In the genomic region with DNA sequence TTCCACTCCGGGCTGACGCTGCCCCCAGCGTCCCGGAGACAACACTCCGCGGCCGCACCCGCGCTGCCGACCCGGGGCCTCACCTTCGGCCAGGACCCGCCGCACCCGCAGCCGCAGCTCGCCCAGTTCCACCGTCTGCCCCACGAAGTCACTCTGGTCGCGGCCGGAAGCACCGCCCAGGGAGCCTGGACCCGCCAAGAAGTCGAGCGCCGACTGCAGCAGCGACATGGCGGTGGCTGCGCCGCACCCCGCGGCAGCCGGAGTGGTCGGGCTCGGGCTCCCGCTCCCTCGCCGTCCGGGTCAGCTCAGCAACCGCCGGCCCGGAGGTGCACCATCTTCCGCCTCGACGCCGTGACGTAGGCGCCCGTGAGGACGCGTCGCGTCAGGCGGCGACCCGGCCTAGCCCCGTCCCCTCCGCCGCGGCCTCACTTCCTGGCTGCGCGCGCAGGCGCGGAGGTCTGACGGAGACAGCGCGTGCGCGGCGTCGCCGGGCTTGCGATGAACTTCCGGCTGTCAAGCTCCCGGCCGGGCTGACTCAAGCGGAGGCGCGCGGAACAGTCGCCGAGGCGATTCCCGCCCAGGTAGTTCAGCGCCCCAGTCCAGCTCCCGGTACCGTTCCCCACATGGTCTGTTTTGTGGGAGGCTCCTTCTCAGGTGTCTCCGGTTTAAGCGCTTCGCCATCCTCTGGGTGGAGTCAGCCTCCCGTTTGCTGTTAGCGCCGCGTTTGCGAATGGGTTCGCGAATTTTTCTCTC, we compare ENCODE assay signal across 1 cellular context.
TF ChIP-seq lines count a peak whose summit lies in the region.

Gene GAK, minus strand, starts transcription at position 357 of the 753 bp plus-strand sequence. Its CDS starts 129 bp downstream, at position 228.
Gene TMEM175, plus strand, starts transcription at position 501 of the 753 bp plus-strand sequence. CDS start 15,280 bp downstream, outside the sequence.

TF ChIP-seq in HepG2, 621 proteins besides CTCF, POLR2A, EP300 and RAD21 (continued from another document and continues in another):
- TF ChIP-seq ERF (CRISPR knock-in tag; IDR thresholded peaks at IDR 0.05) (no peak; the same call in 1 of the 2 replicates), ZNF30 (CRISPR knock-in tag; IDR thresholded peaks at IDR 0.05) (no peak), PLRG1 (conservative IDR thresholded peaks at IDR 0.05) (no peak), CREB3 (CRISPR knock-in tag; IDR thresholded peaks at IDR 0.05) (no peak), ZHX1 (CRISPR knock-in tag; IDR thresholded peaks at IDR 0.05; ENCODE audit: low read depth) (peak; percentile 78; the same call in 1 of the 2 replicates), BRCA1 (CRISPR knock-in tag; IDR thresholded peaks at IDR 0.05) (no peak), ZNF761 (CRISPR knock-in tag; conservative IDR thresholded peaks at IDR 0.05) (no peak), NFKBIZ (CRISPR knock-in tag; IDR thresholded peaks at IDR 0.05) (no peak), SIN3B (IDR thresholded peaks at IDR 0.05; ENCODE audit: low read length) (peak; percentile 57; the same call in 1 of the 2 replicates), ARNTL (CRISPR knock-in tag; IDR thresholded peaks at IDR 0.05) (0 out of 2 replicates have a peak, but pooled peaks have one; percentile 30), RELA (CRISPR knock-in tag; IDR thresholded peaks at IDR 0.05) (0 out of 2 replicates have a peak, but pooled peaks have one; percentile 67), MEIS2 (CRISPR knock-in tag; IDR thresholded peaks at IDR 0.05) (peak; percentile 93), NFYB (CRISPR knock-in tag; IDR thresholded peaks at IDR 0.05) (peak; percentile 40), ZNF441 (CRISPR knock-in tag; IDR thresholded peaks at IDR 0.05; ENCODE audit: borderline replicate concordance) (no peak), SMAD1 (CRISPR knock-in tag; IDR thresholded peaks at IDR 0.05; ENCODE audit: borderline replicate concordance, low read depth) (no peak), ZBTB7A (CRISPR knock-in tag; IDR thresholded peaks at IDR 0.05) (peak; percentile 67; the same call in 1 of the 2 replicates), ZNF205 (CRISPR knock-in tag; IDR thresholded peaks at IDR 0.05) (peak; percentile 47; the same call in 1 of the 2 replicates), KDM4B (CRISPR knock-in tag; IDR thresholded peaks at IDR 0.05) (no peak), FIP1L1 (IDR thresholded peaks at IDR 0.05; ENCODE audit: borderline replicate concordance, insufficient read depth, low read depth, low read length) (no peak), MAF1 (CRISPR knock-in tag; IDR thresholded peaks at IDR 0.05; ENCODE audit: borderline replicate concordance) (no peak; the same call in 1 of the 2 replicates), KLF12 (CRISPR knock-in tag; IDR thresholded peaks at IDR 0.05; ENCODE audit: borderline replicate concordance) (no peak), MIER2 (CRISPR knock-in tag; IDR thresholded peaks at IDR 0.05) (no peak), ZMYM3 (CRISPR knock-in tag; IDR thresholded peaks at IDR 0.05) (no peak), SIN3A (IDR thresholded peaks at IDR 0.05; ENCODE audit: borderline replicate concordance, low read depth, low read length) (peak; percentile 91; the same call in 1 of the 2 replicates), ZFP36 (IDR thresholded peaks at IDR 0.05; ENCODE audit: borderline replicate concordance, low read depth, low read length, partially characterized antibody) (no peak), HIC2 (CRISPR knock-in tag; IDR thresholded peaks at IDR 0.05; ENCODE audit: low read depth) (0 out of 2 replicates have a peak, but pooled peaks have one; percentile 32), AHR (CRISPR knock-in tag; IDR thresholded peaks at IDR 0.05) (no peak), ZNF264 (CRISPR knock-in tag; IDR thresholded peaks at IDR 0.05) (no peak), MATR3 (CRISPR knock-in tag; IDR thresholded peaks at IDR 0.05) (no peak), MAZ (IDR thresholded peaks at IDR 0.05; ENCODE audit: borderline replicate concordance, low read depth, low read length) (no peak), MAZ (CRISPR knock-in tag; IDR thresholded peaks at IDR 0.05; ENCODE audit: low read depth) (peak; percentile 74), NBN (conservative IDR thresholded peaks at IDR 0.05) (no peak), SATB2 (CRISPR knock-in tag; IDR thresholded peaks at IDR 0.05) (no peak), ZNF234 (CRISPR knock-in tag; conservative IDR thresholded peaks at IDR 0.05) (no peak), ASH2L (IDR thresholded peaks at IDR 0.05; ENCODE audit: insufficient read length, low read depth, low read length) (peak; percentile 79), ZNF83 (CRISPR knock-in tag; IDR thresholded peaks at IDR 0.05; ENCODE audit: borderline replicate concordance) (no peak; the same call in 1 of the 2 replicates), ZNF121 (CRISPR knock-in tag; IDR thresholded peaks at IDR 0.05) (no peak), FOXK1 (CRISPR knock-in tag; IDR thresholded peaks at IDR 0.05; ENCODE audit: borderline replicate concordance, low read depth) (no peak), ZNF543 (CRISPR knock-in tag; IDR thresholded peaks at IDR 0.05) (no peak), PLSCR1 (CRISPR knock-in tag; IDR thresholded peaks at IDR 0.05; ENCODE audit: borderline replicate concordance) (no peak), ZNF432 (CRISPR knock-in tag; IDR thresholded peaks at IDR 0.05; ENCODE audit: borderline replicate concordance) (no peak), SYNCRIP (IDR thresholded peaks at IDR 0.05; ENCODE audit: insufficient read depth, low read depth, low read length) (no peak), ZBTB10 (CRISPR knock-in tag; IDR thresholded peaks at IDR 0.05; ENCODE audit: borderline replicate concordance) (no peak), IRF2 (CRISPR knock-in tag; IDR thresholded peaks at IDR 0.05) (peak; percentile 50; the same call in 1 of the 2 replicates)
- TF ChIP-seq, protein P1, sequence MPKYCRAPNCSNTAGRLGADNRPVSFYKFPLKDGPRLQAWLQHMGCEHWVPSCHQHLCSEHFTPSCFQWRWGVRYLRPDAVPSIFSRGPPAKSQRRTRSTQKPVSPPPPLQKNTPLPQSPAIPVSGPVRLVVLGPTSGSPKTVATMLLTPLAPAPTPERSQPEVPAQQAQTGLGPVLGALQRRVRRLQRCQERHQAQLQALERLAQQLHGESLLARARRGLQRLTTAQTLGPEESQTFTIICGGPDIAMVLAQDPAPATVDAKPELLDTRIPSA (CRISPR knock-in tag; IDR thresholded peaks at IDR 0.05; ENCODE audit: borderline replicate concordance): no peak
- TF ChIP-seq, protein P2, sequence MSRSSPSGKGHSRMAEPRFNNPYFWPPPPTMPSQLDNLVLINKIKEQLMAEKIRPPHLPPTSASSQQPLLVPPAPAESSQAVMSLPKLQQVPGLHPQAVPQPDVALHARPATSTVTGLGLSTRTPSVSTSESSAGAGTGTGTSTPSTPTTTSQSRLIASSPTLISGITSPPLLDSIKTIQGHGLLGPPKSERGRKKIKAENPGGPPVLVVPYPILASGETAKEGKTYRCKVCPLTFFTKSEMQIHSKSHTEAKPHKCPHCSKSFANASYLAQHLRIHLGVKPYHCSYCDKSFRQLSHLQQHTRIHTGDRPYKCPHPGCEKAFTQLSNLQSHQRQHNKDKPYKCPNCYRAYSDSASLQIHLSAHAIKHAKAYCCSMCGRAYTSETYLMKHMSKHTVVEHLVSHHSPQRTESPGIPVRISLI (CRISPR knock-in tag; IDR thresholded peaks at IDR 0.05; ENCODE audit: borderline replicate concordance): 0 out of 2 replicates have a peak, but pooled peaks have one; percentile 3
